ENCODE assay signal across 1 cellular context in the genomic region with DNA sequence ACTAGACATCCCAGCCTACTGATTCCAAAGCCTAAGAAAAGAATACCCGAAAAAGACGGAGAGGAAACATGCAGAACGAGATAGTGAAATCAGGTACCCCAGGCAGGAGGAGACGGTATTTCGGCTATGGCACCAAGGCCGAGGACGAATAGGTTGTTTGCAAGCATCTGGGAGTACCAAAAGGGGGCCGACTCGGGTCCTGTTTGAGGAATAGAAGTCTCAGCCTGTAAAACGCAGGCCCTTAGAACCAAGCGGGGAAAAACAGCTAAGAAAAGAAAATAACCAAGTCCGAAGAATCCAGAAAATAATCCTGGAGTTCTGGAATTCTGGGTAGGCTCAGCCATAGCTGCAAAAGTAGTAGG.
TF ChIP-seq lines count a peak whose summit lies in the region.

No MANE protein-coding gene starts in this region.

TF ChIP-seq in GM12878, 131 proteins besides CTCF, POLR2A, EP300 and RAD21:
- TF ChIP-seq ZNF207 (IDR thresholded peaks at IDR 0.05; ENCODE audit: borderline replicate concordance) (no peak), STAT3 (IDR thresholded peaks at IDR 0.05; ENCODE audit: low read depth, low read length) (no peak)
